Comparison of ENCODE assay signal across 21 cellular contexts in genomic region chr12:115920395-115921183, GRCh38.
DNase-seq lines count a peak whose midpoint lies in the region; ATAC-seq lines count a peak whose summit lies in the region.
"Had no signal": no experiment of that assay in that cellular context is flagged by ENCODE, and none has a peak within 500 bp of the region (broad histone marks: within the 10 kb centered on the region; RNA-seq: fewer than 3 reads in every experiment).

No MANE protein-coding gene starts in this region.

- no peak for ATAC-seq in natural killer cell treated with Interleukin-12 subunit alpha and Interleukin-12 subunit beta and Interleukin-15 and Interleukin-18, amount 100 ng/mL, for 72 hours
- ATAC-seq: GM23338, PC-3 had no signal

- DNase-seq in A172 (ENCODE audit: low spot score) = peak; percentile 9
- DNase-seq in EL = peak; percentile 64
- DNase-seq in adipocyte (ENCODE audit: low read depth) = peak; percentile 58
- DNase-seq in fibroblast of gingiva (ENCODE audit: low read depth) = peak; percentile 23
- no peak for DNase-seq in NOMO-1 (lab: John Stamatoyannopoulos, UW; ENCODE audit: unreplicated experiment in 2 of 2)
- no peak for DNase-seq in activated naive CD4-positive, alpha-beta T cell (lab: John Stamatoyannopoulos, UW)
- no peak for DNase-seq in natural killer cell treated with Interleukin-12 subunit alpha and Interleukin-12 subunit beta and Interleukin-15 and Interleukin-18, amount 100 ng/mL, for 72 hours (ENCODE audit: low spot score)
- DNase-seq in SKM-1 treated with dmso at 0.1 percent for 144 hours (lab: John Stamatoyannopoulos, UW; ENCODE audit: unreplicated experiment) = no peak
- DNase-seq: 8988T, AML-193, COR-L47, DMS153, KBM-7, NCI-H1048, NCI-H1436 treated with DMSO at 0.1 percent for 48 hours, NCI-H2029 treated with DMSO at 0.1 percent for 48 hours, NCI-H2171 treated with DMSO at 0.1 percent for 48 hours, NCI-H774, PC-3, SJCRH30 had no signal

- no peak overlapping the region for H3K4me3 Mint-ChIP-seq in natural killer cell treated with Interleukin-12 subunit alpha and Interleukin-12 subunit beta and Interleukin-15 and Interleukin-18, amount 100 ng/mL, for 72 hours
- H3K4me3 Mint-ChIP-seq: GM23338 had no signal

- peaks cover 24% of the 10 kb centered on the region for H3K27me3 ChIP-seq in adipocyte (replicated peaks; ENCODE audit: control insufficient read depth, insufficient read depth, low read length)
- H3K27me3 ChIP-seq: SJCRH30 had no signal

- peaks cover 10% of the 10 kb centered on the region for H3K9me3 ChIP-seq in adipocyte (ENCODE audit: control insufficient read depth, low read length)

- no peaks in the 10 kb centered on the region for H3K36me3 Mint-ChIP-seq in natural killer cell treated with Interleukin-12 subunit alpha and Interleukin-12 subunit beta and Interleukin-15 and Interleukin-18, amount 100 ng/mL, for 72 hours

- H3K4me1 ChIP-seq in adipocyte (ENCODE audit: control insufficient read depth, insufficient read depth, low read length) = peaks cover 8% of the 10 kb centered on the region
- H3K4me1 ChIP-seq: SJCRH30 had no signal

- H3K36me3 ChIP-seq in adipocyte (ENCODE audit: control insufficient read depth, insufficient read depth, low read length, severe bottlenecking) = no peaks in the 10 kb centered on the region
- H3K36me3 ChIP-seq: SJCRH30 had no signal

- H3K27ac Mint-ChIP-seq in natural killer cell treated with Interleukin-12 subunit alpha and Interleukin-12 subunit beta and Interleukin-15 and Interleukin-18, amount 100 ng/mL, for 72 hours = no peak overlapping the region
- H3K27ac Mint-ChIP-seq: GM23338 had no signal

- no peak overlapping the region for H3K9ac ChIP-seq in adipocyte (ENCODE audit: low read length)

- no peaks in the 10 kb centered on the region for H3K9me3 Mint-ChIP-seq in natural killer cell treated with Interleukin-12 subunit alpha and Interleukin-12 subunit beta and Interleukin-15 and Interleukin-18, amount 100 ng/mL, for 72 hours

- H3K4me3 ChIP-seq in adipocyte (ENCODE audit: low read length) = no peak overlapping the region
- H3K4me3 ChIP-seq: GM23338, SJCRH30 had no signal

- peaks cover 29 to 41% of the 10 kb centered on the region in 2 donors for H3K27me3 Mint-ChIP-seq in natural killer cell treated with Interleukin-12 subunit alpha and Interleukin-12 subunit beta and Interleukin-15 and Interleukin-18, amount 100 ng/mL, for 72 hours

- H3K4me1 Mint-ChIP-seq in natural killer cell treated with Interleukin-12 subunit alpha and Interleukin-12 subunit beta and Interleukin-15 and Interleukin-18, amount 100 ng/mL, for 72 hours (ENCODE audit: low read depth in 2 of 2) = no peaks in the 10 kb centered on the region

Comparison
In these comparisons a context has a peak if more than half of its experiments do, and no peak if none do; other contexts are left out.
1. DNase-seq: peak in A172 (single experiment), EL (single experiment), adipocyte (single experiment) and fibroblast of gingiva (single experiment); none in NOMO-1 (0 of 2), activated naive CD4-positive, alpha-beta T cell (0 of 4), natural killer cell treated with Interleukin-12 subunit alpha and Interleukin-12 subunit beta and Interleukin-15 and Interleukin-18, amount 100 ng/mL, for 72 hours (single experiment) and SKM-1 treated with dmso at 0.1 percent for 144 hours (single experiment).